ENCODE assay signal across 35 cellular contexts in the genomic region with DNA sequence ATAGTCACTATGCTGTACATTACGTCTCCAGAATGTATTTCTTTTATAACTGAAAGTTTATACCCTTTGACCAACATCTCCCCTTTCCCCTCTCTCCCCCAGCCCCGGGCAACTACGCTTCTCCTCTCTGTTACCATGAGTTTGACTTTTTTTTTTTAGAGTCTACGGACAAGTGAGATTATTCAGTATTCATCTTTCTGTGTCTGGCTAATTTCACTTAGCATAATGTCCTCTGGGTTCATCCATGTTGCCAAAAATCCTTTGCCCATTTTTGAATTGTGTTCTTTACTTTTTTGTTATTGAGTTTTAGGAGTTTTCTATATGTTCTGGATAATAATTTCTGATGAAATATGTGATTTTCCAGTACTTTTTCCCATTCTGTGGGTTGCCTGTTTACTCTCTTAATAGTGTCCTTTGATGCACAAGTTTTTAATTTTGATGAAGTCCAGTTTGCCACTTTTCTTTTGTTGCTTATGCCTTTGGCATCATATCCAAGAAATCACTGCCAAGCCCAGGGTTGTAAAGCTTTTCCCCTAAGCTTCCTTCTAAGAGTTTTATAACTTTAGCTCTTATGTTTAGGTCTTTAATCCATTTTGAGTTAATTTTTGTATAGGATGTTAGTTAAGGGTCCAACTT.
DNase-seq lines count a peak whose midpoint lies in the region; ATAC-seq, FAIRE-seq and TF ChIP-seq lines count a peak whose summit lies in the region.
"Had no signal": no experiment of that assay in that cellular context is flagged by ENCODE, and none has a peak within 500 bp of the region (broad histone marks: within the 10 kb centered on the region; RNA-seq: fewer than 3 reads in every experiment).

No MANE protein-coding gene starts in this region.

- ATAC-seq in pancreas, result no peak
- ATAC-seq: A549; CD8-positive, alpha-beta T cell had no signal

- H3K4me3 ChIP-seq in muscle layer of colon (ENCODE audit: low read depth in 1 of 2, low read length in 2 of 2) (no peak overlapping the region), pancreas (no peak overlapping the region), sigmoid colon (no peak overlapping the region)
- H3K4me3 ChIP-seq: A549; BLaER1; BLaER1 treated with 17β-estradiol and CSF1 and Interleukin-3, amounts not matched to agents 10 nM and 100 nM had no signal

- H3K27ac Mint-ChIP-seq in activated CD4-positive, alpha-beta memory T cell treated with anti-CD3 and anti-CD28 coated beads, Interleukin-2, amount 10 ng/mL, durations not matched to agents 7 days and 5 days, result no peak overlapping the region
- H3K27ac Mint-ChIP-seq: B cell; CD14-positive monocyte; CD4-positive, alpha-beta memory T cell; CD4-positive, alpha-beta T cell; CD4-positive, CD25-positive, alpha-beta regulatory T cell; CD8-positive, alpha-beta memory T cell; CD8-positive, alpha-beta T cell had no signal

- H3K4me1 Mint-ChIP-seq in activated CD4-positive, alpha-beta memory T cell treated with anti-CD3 and anti-CD28 coated beads, Interleukin-2, amount 10 ng/mL, durations not matched to agents 7 days and 5 days, result no peaks in the 10 kb centered on the region
- H3K4me1 Mint-ChIP-seq: CD14-positive monocyte; CD4-positive, alpha-beta memory T cell; CD8-positive, alpha-beta memory T cell had no signal

- WGBS in pancreas, 2 donors, result 82 to 93% methylated on average over 4 of the region's 4 CpGs
- WGBS in sigmoid colon, 2 donors, result 88 to 93% methylated on average over 4 of the region's 4 CpGs

- TF ChIP-seq EP300 in sigmoid colon (IDR thresholded peaks at IDR 0.05), result peak in 1 of 4 donors; percentile 32

- TF ChIP-seq POLR2A in sigmoid colon (IDR thresholded peaks at IDR 0.05), result no peak

- H3K4me3 Mint-ChIP-seq in activated CD4-positive, alpha-beta memory T cell treated with anti-CD3 and anti-CD28 coated beads, Interleukin-2, amount 10 ng/mL, durations not matched to agents 7 days and 5 days, result no peak overlapping the region
- H3K4me3 Mint-ChIP-seq: B cell; CD14-positive monocyte; CD4-positive, alpha-beta memory T cell; CD4-positive, alpha-beta T cell; CD4-positive, CD25-positive, alpha-beta regulatory T cell; CD8-positive, alpha-beta memory T cell; CD8-positive, alpha-beta T cell had no signal

- intact Hi-C loops in pancreas (cut with DNase I) (loop anchor here in 1 of 3 donors (10.0 kb wide), 1 partner anchor 61 kb away; no protein-coding TSS in a partner anchor), sigmoid colon (cut with DNase I) (loop anchor here (1.0 to 5.0 kb wide), 3 partner anchors 34 to 127 kb away; a partner anchor contains a TSS)

- H3K9me3 ChIP-seq in muscle layer of colon (ENCODE audit: low read length) (no peaks in the 10 kb centered on the region), pancreas (no peaks in the 10 kb centered on the region), sigmoid colon (no peaks in the 10 kb centered on the region)
- H3K9me3 ChIP-seq: A549, BE2C, Caco-2 had no signal

- H3K4me1 ChIP-seq in muscle layer of colon (ENCODE audit: insufficient read depth, low read length) (peaks cover 17% of the 10 kb centered on the region), pancreas (no peaks in the 10 kb centered on the region), sigmoid colon (peaks cover 0 to 44% (median 23%) of the 10 kb centered on the region in 4 donors)
- H3K4me1 ChIP-seq: A549, BE2C, BLaER1, Caco-2 had no signal

- H3K36me3 Mint-ChIP-seq in activated CD4-positive, alpha-beta memory T cell treated with anti-CD3 and anti-CD28 coated beads, Interleukin-2, amount 10 ng/mL, durations not matched to agents 7 days and 5 days (ENCODE audit: low read depth), result no peaks in the 10 kb centered on the region
- H3K36me3 Mint-ChIP-seq: CD14-positive monocyte; CD4-positive, alpha-beta memory T cell; CD4-positive, CD25-positive, alpha-beta regulatory T cell; CD8-positive, alpha-beta memory T cell; CD8-positive, alpha-beta T cell had no signal

- no peaks in the 10 kb centered on the region for H3K36me3 ChIP-seq in muscle layer of colon (ENCODE audit: insufficient read depth, low read length)
- no peaks in the 10 kb centered on the region for H3K36me3 ChIP-seq in pancreas
- no peaks in the 10 kb centered on the region for H3K36me3 ChIP-seq in sigmoid colon
- H3K36me3 ChIP-seq: BE2C; BLaER1; BLaER1 treated with 17β-estradiol and CSF1 and Interleukin-3, amounts not matched to agents 10 nM and 100 nM had no signal

- no peaks in the 10 kb centered on the region for H3K27me3 Mint-ChIP-seq in activated CD4-positive, alpha-beta memory T cell treated with anti-CD3 and anti-CD28 coated beads, Interleukin-2, amount 10 ng/mL, durations not matched to agents 7 days and 5 days
- H3K27me3 Mint-ChIP-seq: CD4-positive, CD25-positive, alpha-beta regulatory T cell had no signal

- H3K9me3 Mint-ChIP-seq in activated CD4-positive, alpha-beta memory T cell treated with anti-CD3 and anti-CD28 coated beads, Interleukin-2, amount 10 ng/mL, durations not matched to agents 7 days and 5 days, result no peaks in the 10 kb centered on the region
- H3K9me3 Mint-ChIP-seq: CD4-positive, alpha-beta T cell had no signal

- DNase-seq in pancreas, result no peak
- no peak for DNase-seq in sigmoid colon
- no peak for DNase-seq in HPDE6-E6E7 (ENCODE audit: extremely low spot score)
- DNase-seq in activated CD4-positive, alpha-beta memory T cell treated with anti-CD3 and anti-CD28 coated beads, Interleukin-2, amount 10 ng/mL, durations not matched to agents 7 days and 5 days, result no peak
- DNase-seq in NCI-H446 (lab: John Stamatoyannopoulos, UW), result no peak
- DNase-seq: 8988T; ACHN; AML-193; BE2C; C1 segment of cervical spinal cord; Caco-2; Calu3; CD4-positive, alpha-beta memory T cell; CD4-positive, alpha-beta T cell; CD4-positive, CD25-positive, alpha-beta regulatory T cell; CD8-positive, alpha-beta memory T cell; CD8-positive, alpha-beta T cell; COR-L47; DMS 273 treated with DMSO at 0.1 percent for 48 hours; DMS153; DMS53; DMS79; DMS79 treated with DMSO at 0.1 percent for 48 hours; DND-41; EL had no signal

- no peak for TF ChIP-seq CTCF in pancreas (IDR thresholded peaks at IDR 0.05)
- no peak for TF ChIP-seq CTCF in sigmoid colon (IDR thresholded peaks at IDR 0.05)

- CTCF ChIA-PET in activated CD4-positive, alpha-beta memory T cell treated with anti-CD3 and anti-CD28 coated beads, Interleukin-2, amount 10 ng/mL, durations not matched to agents 7 days and 5 days (lab: Charles Lee), result no interaction called here

- no peak overlapping the region for H3K9ac ChIP-seq in muscle layer of colon (ENCODE audit: low read length)
- H3K9ac ChIP-seq: BLaER1; BLaER1 treated with 17β-estradiol and CSF1 and Interleukin-3, amounts not matched to agents 10 nM and 100 nM had no signal

- no peaks in the 10 kb centered on the region for H3K27me3 ChIP-seq in muscle layer of colon (ENCODE audit: control insufficient read depth in 1 of 2, insufficient read depth in 2 of 2, low read length in 2 of 2)
- H3K27me3 ChIP-seq in pancreas, result no peaks in the 10 kb centered on the region
- no peaks in the 10 kb centered on the region for H3K27me3 ChIP-seq in sigmoid colon
- H3K27me3 ChIP-seq: BLaER1; BLaER1 treated with 17β-estradiol and CSF1 and Interleukin-3, amounts not matched to agents 10 nM and 100 nM had no signal

- peak; percentile 83 for FAIRE-seq in pancreas (lab: Jason Lieb, UNC)
- FAIRE-seq: A204.1, D721Med had no signal

- H3K27ac ChIP-seq in muscle layer of colon (ENCODE audit: low read depth, low read length), result peak overlapping the region; percentile 49
- H3K27ac ChIP-seq in pancreas, result no peak overlapping the region
- peak overlapping the region in 3 of 4 donors; percentile 31 to 48 (median 42) for H3K27ac ChIP-seq in sigmoid colon
- H3K27ac ChIP-seq: 22Rv1; A549; BLaER1; BLaER1 treated with 17β-estradiol and CSF1 and Interleukin-3, amounts not matched to agents 10 nM and 100 nM; C4-2B had no signal

- POLR2A ChIA-PET in activated CD4-positive, alpha-beta memory T cell treated with anti-CD3 and anti-CD28 coated beads, Interleukin-2, amount 10 ng/mL, durations not matched to agents 7 days and 5 days (lab: Charles Lee), result no interaction called here

Comparison
In these comparisons a context has a peak if more than half of its experiments do, and no peak if none do; other contexts are left out.
1. H3K27ac ChIP-seq: peak in muscle layer of colon (single experiment) and sigmoid colon (3 of 4); none in pancreas (0 of 4).